Comparison of ENCODE assay signal across 8 cellular contexts in the genomic region with DNA sequence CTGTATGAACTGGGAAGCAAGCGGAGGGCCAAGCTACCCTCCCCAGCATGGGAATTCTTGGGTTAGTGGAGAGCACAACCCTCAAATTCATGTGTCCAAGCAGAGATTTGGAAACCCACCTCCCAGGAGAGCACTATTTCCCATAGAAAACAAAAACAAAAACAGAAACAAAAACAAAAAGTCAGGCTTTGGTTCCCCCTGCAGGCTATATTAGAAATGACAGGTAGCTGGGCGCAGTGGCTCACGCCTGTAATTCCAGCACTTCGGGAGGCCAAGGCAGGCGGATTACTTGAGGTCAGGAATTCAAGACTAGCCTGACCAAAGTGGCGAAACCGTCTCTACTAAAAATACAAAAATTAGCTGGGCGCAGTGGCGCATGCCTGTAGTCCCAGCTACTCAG. TPM values are rescaled to one million over a fixed set of nuclear protein-coding genes. Genes with fewer than 3 reads are reported as not detected.
A peak's percentile ranks its signal among the peaks of the same experiment; 100 is the strongest.
DNase-seq lines count a peak whose midpoint lies in the region; ATAC-seq and TF ChIP-seq lines count a peak whose summit lies in the region.

No MANE protein-coding gene starts in this region.

- ATAC-seq in Panc1, result peak; percentile 69; the same call in 1 of the 2 replicates
- peak in 1 of 2 donors; percentile 33 for ATAC-seq in naive B cell (ENCODE audit: low read depth in 2 of 2)
- ATAC-seq in GM19324 (IDR thresholded peaks at IDR 0.05; ENCODE audit: low FRiP score, unreplicated experiment), result no peak

- POLR2A ChIA-PET in Panc1 (lab: Charles Lee), result interaction anchor here (0.6 to 0.7 kb wide), 4 partner anchors 19 to 498 kb away, joined by 3 to 10 read pairs (median 4); no protein-coding TSS in a partner anchor

- no TSS peak for BruUV-seq in Panc1 (replicated peaks; lab: Mats Ljungman, UMichigan)

- H3K36me3 Mint-ChIP-seq in naive B cell, result peaks cover 4 to 8% of the 10 kb centered on the region in 2 donors

- DNase-seq in NCI-H2196 (lab: John Stamatoyannopoulos, UW; ENCODE audit: unreplicated experiment) (peak; percentile 36), NCI-H2196 treated with DMSO at 0.1 percent for 48 hours (lab: John Stamatoyannopoulos, UW; ENCODE audit: unreplicated experiment) (no peak), Panc1 (ENCODE audit: low read depth, low spot score) (no peak), ecto neural progenitor cell (ENCODE audit: low spot score) (peak; percentile 71), naive B cell (peak; percentile 29), OCI-M2 (lab: John Stamatoyannopoulos, UW; ENCODE audit: unreplicated experiment) (no peak), NCI-H510A treated with DMSO at 0.1 percent for 48 hours (lab: John Stamatoyannopoulos, UW) (no peak)

- H3K4me1 Mint-ChIP-seq in naive B cell, result no peaks in the 10 kb centered on the region

- in situ Hi-C loops in Panc1 (cut with HindIII; ENCODE audit: low pct_unique_long_range_greater_than_20kb, low sequenced_read_pairs), result no loop called here

- CTCF ChIA-PET in Panc1 (lab: Charles Lee), result interaction anchor here (0.5 to 1.8 kb wide), 18 partner anchors 9 to 740 kb away, joined by 3 to 13 read pairs (median 4); partner anchors contain the start of gene MINDY1

- H3K27me3 Mint-ChIP-seq in naive B cell, result no peaks in the 10 kb centered on the region

- H3K27ac ChIP-seq in Panc1 (ENCODE audit: low read length), result no peak overlapping the region

- H3K4me3 Mint-ChIP-seq in naive B cell, result peak overlapping the region in 2 of 8 donors; percentile 25 to 42

- intact Hi-C loops in Panc1 (cut with micrococcal nuclease; ENCODE audit: unreplicated experiment), result no loop called here

- H3K27me3 ChIP-seq in Panc1 (ENCODE audit: control insufficient read depth, insufficient read depth, low read length), result no peaks in the 10 kb centered on the region

- no peaks in the 10 kb centered on the region for H3K9me3 Mint-ChIP-seq in naive B cell

- H3K9me3 ChIP-seq in Panc1 (ENCODE audit: control insufficient read depth, insufficient read depth, low read depth, low read length), result no peaks in the 10 kb centered on the region

- peak overlapping the region in 2 of 6 donors; percentile 28 for H3K27ac Mint-ChIP-seq in naive B cell

- no peak overlapping the region for H3K4me3 ChIP-seq in Panc1 (ENCODE audit: low read depth in 2 of 2, low read length in 2 of 2)

- TF ChIP-seq CTCF in Panc1 (IDR thresholded peaks at IDR 0.05), result peak; percentile 89

- peaks cover 5% of the 10 kb centered on the region; the same call in 1 of the 2 replicates for H3K4me1 ChIP-seq in Panc1 (ENCODE audit: control insufficient read depth, insufficient read depth, low read length)

- no peaks in the 10 kb centered on the region for H3K36me3 ChIP-seq in Panc1 (ENCODE audit: control insufficient read depth, insufficient read depth, low read length)

RNA-seq across cellular contexts. Expression of gene MINDY1, which starts 10.8 kb away (rescaled TPM):
- 15.8 TPM for total RNA-seq in Panc1 (2021; ENCODE audit: unreplicated experiment)
- polyA plus RNA-seq in Panc1 (2012; ENCODE audit: insufficient read length), result 19.1 TPM
- 1 to 10 TPM; 2.4 to 8.8 (median 3.5) TPM for polyA plus RNA-seq in naive B cell (ENCODE audit: low read depth in 6 of 6)

RNA-seq across cellular contexts. Expression of gene PRUNE1, which starts 12.4 kb away (rescaled TPM):
- 16.2 TPM for total RNA-seq in Panc1 (2021; ENCODE audit: unreplicated experiment)
- polyA plus RNA-seq in Panc1 (2012; ENCODE audit: insufficient read length), result 15.3 TPM
- polyA plus RNA-seq in naive B cell (ENCODE audit: low read depth in 6 of 6), result 10 to 100 TPM; 40.2 to 89.9 (median 48.7) TPM

RNA-seq across cellular contexts. Expression of gene ANXA9, which starts 13.8 kb away (rescaled TPM):
- 1.2 TPM for total RNA-seq in Panc1 (2021; ENCODE audit: unreplicated experiment)
- polyA plus RNA-seq in Panc1 (2012; ENCODE audit: insufficient read length), result 2.2 TPM
- under 1 TPM in 2 of 6 donors, not detected in 4; 0.13 to 0.42 TPM for polyA plus RNA-seq in naive B cell (ENCODE audit: low read depth in 6 of 6)

RNA-seq across cellular contexts. Expression of gene CERS2, which starts 21.3 kb away (rescaled TPM):
- total RNA-seq in Panc1 (2021; ENCODE audit: unreplicated experiment), result 348 TPM
- 277 TPM for polyA plus RNA-seq in Panc1 (2012; ENCODE audit: insufficient read length)
- polyA plus RNA-seq in naive B cell (ENCODE audit: low read depth in 6 of 6), result 100 to 1,000 TPM in 4 of 6 donors, 10 to 100 TPM in 2; 95.5 to 127 (median 115) TPM

RNA-seq across cellular contexts. Expression of gene BNIPL, which starts 40.5 kb away (rescaled TPM):
- total RNA-seq in Panc1 (2021; ENCODE audit: unreplicated experiment), result 0.46 TPM
- 0.42 TPM for polyA plus RNA-seq in Panc1 (2012; ENCODE audit: insufficient read length)
- polyA plus RNA-seq in naive B cell (ENCODE audit: low read depth in 6 of 6), result under 1 TPM in 1 of 6 donors, not detected in 5; 0.19 TPM

Comparison
In these comparisons a context has a peak if more than half of its experiments do, and no peak if none do; other contexts are left out.
1. DNase-seq: peak in NCI-H2196 (single experiment), ecto neural progenitor cell (single experiment) and naive B cell (single experiment); none in NCI-H2196 treated with DMSO at 0.1 percent for 48 hours (single experiment), Panc1 (single experiment), OCI-M2 (single experiment) and NCI-H510A treated with DMSO at 0.1 percent for 48 hours (single experiment).